17 cellular contexts compared by ENCODE assay signal in genomic region chr5:172599204-172599567, GRCh38.
"Had no signal": no experiment of that assay in that cellular context is flagged by ENCODE, and none has a peak within 500 bp of the region (broad histone marks: within the 10 kb centered on the region; RNA-seq: fewer than 3 reads in every experiment).

No MANE protein-coding gene starts in this region.

- H3K27ac Mint-ChIP-seq: dendritic cell treated with granulocyte-macrophage colony-stimulating factor and Interleukin-4, amounts not matched to agents 40 ng/mL and 50 ng/mL, for 4 days; effector memory CD8-positive, alpha-beta T cell; naive thymus-derived CD4-positive, alpha-beta T cell had no signal

- H3K36me3 ChIP-seq: lower lobe of right lung, neutrophil, right atrium auricular region had no signal

- H3K4me3 ChIP-seq: lower lobe of right lung, right atrium auricular region, smooth muscle cell had no signal

- H3K36me3 Mint-ChIP-seq: naive thymus-derived CD4-positive, alpha-beta T cell had no signal

- H3K9me3 Mint-ChIP-seq: central memory CD8-positive, alpha-beta T cell; dendritic cell treated with granulocyte-macrophage colony-stimulating factor and Interleukin-4, amounts not matched to agents 40 ng/mL and 50 ng/mL, for 4 days; effector memory CD8-positive, alpha-beta T cell had no signal

- ATAC-seq: effector memory CD8-positive, alpha-beta T cell; foreskin keratinocyte; left lobe of liver; lower lobe of right lung; naive thymus-derived CD4-positive, alpha-beta T cell had no signal

- H3K4me3 Mint-ChIP-seq: central memory CD8-positive, alpha-beta T cell; dendritic cell treated with granulocyte-macrophage colony-stimulating factor and Interleukin-4, amounts not matched to agents 40 ng/mL and 50 ng/mL, for 4 days; effector memory CD8-positive, alpha-beta T cell; naive thymus-derived CD4-positive, alpha-beta T cell had no signal

- H3K4me1 ChIP-seq: foreskin keratinocyte, lower lobe of right lung had no signal

- H3K4me2 ChIP-seq: smooth muscle cell had no signal

- DNase-seq: effector memory CD8-positive, alpha-beta T cell; erythroblast; foreskin keratinocyte; hypothalamus; kidney glomerular epithelial cell; lower lobe of right lung; mesenchymal stem cell; naive thymus-derived CD4-positive, alpha-beta T cell; stimulated activated CD4-positive, alpha-beta T cell treated with anti-CD3 and anti-CD28 coated beads, Interleukin-2, amount 100 ng/mL, for 48 hours; stimulated activated naive CD4-positive, alpha-beta T cell treated with Interleukin-2 at 50 U/mL for 16 hours; trophoblast cell had no signal

- H3K27ac ChIP-seq: foreskin keratinocyte, lower lobe of right lung, neutrophil, right atrium auricular region had no signal

- H3K9me3 ChIP-seq: lower lobe of right lung, neutrophil, right atrium auricular region had no signal

- H3K4me1 Mint-ChIP-seq: central memory CD8-positive, alpha-beta T cell; naive thymus-derived CD4-positive, alpha-beta T cell had no signal

- H3K27me3 ChIP-seq: foreskin keratinocyte, neutrophil, right atrium auricular region had no signal
